13 cellular contexts compared by ENCODE assay signal in genomic region chr19:17136617-17137016, GRCh38.
DNase-seq lines count a peak whose midpoint lies in the region; ATAC-seq, FAIRE-seq and TF ChIP-seq lines count a peak whose summit lies in the region.
"Had no signal": no experiment of that assay in that cellular context is flagged by ENCODE, and none has a peak within 500 bp of the region (broad histone marks: within the 10 kb centered on the region; RNA-seq: fewer than 3 reads in every experiment).

No MANE protein-coding gene starts in this region.

- no peak for FAIRE-seq in GM19239 (lab: Jason Lieb, UNC)
- FAIRE-seq: HTR-8/SVneo had no signal

- no peak for ATAC-seq in Right ventricle myocardium superior (ENCODE audit: poor library complexity)
- ATAC-seq in upper lobe of right lung: no peak
- ATAC-seq in activated naive CD8-positive, alpha-beta T cell treated with anti-CD3 and anti-CD28 coated beads, Interleukin-2, amount 50 U/mL, for 24 hours: no peak

- H3K9me3 Mint-ChIP-seq in neural crest cell: no peaks in the 10 kb centered on the region
- H3K9me3 Mint-ChIP-seq in activated naive CD8-positive, alpha-beta T cell treated with anti-CD3 and anti-CD28 coated beads, Interleukin-2, amount 50 U/mL, for 24 hours: no peaks in the 10 kb centered on the region
- H3K9me3 Mint-ChIP-seq: activated naive CD8-positive, alpha-beta T cell treated with anti-CD3 and anti-CD28 coated beads, Interleukin-2, amount 10 ng/mL, durations not matched to agents 7 days and 5 days had no signal

- peaks cover 37% of the 10 kb centered on the region for H3K4me1 Mint-ChIP-seq in neural crest cell
- H3K4me1 Mint-ChIP-seq in activated naive CD8-positive, alpha-beta T cell treated with anti-CD3 and anti-CD28 coated beads, Interleukin-2, amount 50 U/mL, for 24 hours: peaks cover 25% of the 10 kb centered on the region

- H3K36me3 ChIP-seq in left ventricle myocardium inferior: no peaks in the 10 kb centered on the region
- no peaks in the 10 kb centered on the region for H3K36me3 ChIP-seq in upper lobe of right lung

- no peaks in the 10 kb centered on the region for H3K36me3 Mint-ChIP-seq in neural crest cell (ENCODE audit: low read depth)
- H3K36me3 Mint-ChIP-seq in activated naive CD8-positive, alpha-beta T cell treated with anti-CD3 and anti-CD28 coated beads, Interleukin-2, amount 50 U/mL, for 24 hours (ENCODE audit: low read depth): peaks cover 8% of the 10 kb centered on the region

- H3K4me3 Mint-ChIP-seq in neural crest cell: no peak overlapping the region
- H3K4me3 Mint-ChIP-seq in activated naive CD8-positive, alpha-beta T cell treated with anti-CD3 and anti-CD28 coated beads, Interleukin-2, amount 50 U/mL, for 24 hours: no peak overlapping the region
- H3K4me3 Mint-ChIP-seq: activated naive CD8-positive, alpha-beta T cell treated with anti-CD3 and anti-CD28 coated beads, Interleukin-2, amount 10 ng/mL, durations not matched to agents 7 days and 5 days had no signal

- intact Hi-C loops in left ventricle myocardium inferior (cut with micrococcal nuclease): no loop called here
- intact Hi-C loops in Right ventricle myocardium superior (cut with DNase I): loop anchor here (5.0 kb wide), 1 partner anchor 59 kb away; the partner anchor contains the start of genes HAUS8 and MYO9B
- intact Hi-C loops in dorsolateral prefrontal cortex (cut with DNase I): loop anchor here (5.0 kb wide), 1 partner anchor 59 kb away; the partner anchor contains the start of genes HAUS8 (in 2 of the 2) and MYO9B (in 2 of the 2)
- intact Hi-C loops in upper lobe of right lung (cut with DNase I): no loop called here

- TF ChIP-seq CTCF in left ventricle myocardium inferior (IDR thresholded peaks at IDR 0.05; ENCODE audit: borderline replicate concordance): no peak
- no peak for TF ChIP-seq CTCF in dorsolateral prefrontal cortex (IDR thresholded peaks at IDR 0.05 in 54 of 56, conservative IDR thresholded peaks at IDR 0.05 in 2 of 56; ENCODE audit: low read depth in 1 of 56, partially characterized antibody in 56 of 56)
- no peak for TF ChIP-seq CTCF in neural crest cell (conservative IDR thresholded peaks at IDR 0.05)
- no peak for TF ChIP-seq CTCF in upper lobe of right lung (IDR thresholded peaks at IDR 0.05)

- DNase-seq in left ventricle myocardium inferior: no peak
- no peak for DNase-seq in Right ventricle myocardium superior
- DNase-seq in dorsolateral prefrontal cortex: no peak
- no peak for DNase-seq in neural crest cell (ENCODE audit: low read depth, low spot score)
- DNase-seq in upper lobe of right lung: no peak
- no peak for DNase-seq in GM19239 (ENCODE audit: insufficient read length, low spot score)
- no peak for DNase-seq in 8988T
- no peak for DNase-seq in activated naive CD8-positive, alpha-beta T cell treated with anti-CD3 and anti-CD28 coated beads, Interleukin-2, amount 50 U/mL, for 24 hours
- DNase-seq: activated naive CD8-positive, alpha-beta T cell treated with anti-CD3 and anti-CD28 coated beads, Interleukin-2, amount 10 ng/mL, durations not matched to agents 7 days and 5 days; NCI-H187 treated with DMSO at 0.1 percent for 48 hours; NK-92 treated with Interleukin-12 subunit alpha and Interleukin-12 subunit beta, amount 100 ng/mL, for 24 hours; stimulated activated naive B cell treated with anti-CD40 and anti-IgM and Interleukin-4, amounts not matched to agents 10 μg/mL and 1 μg/mL and 100 μg/mL, for 72 hours had no signal

- H3K27me3 ChIP-seq in left ventricle myocardium inferior (ENCODE audit: low read depth): no peaks in the 10 kb centered on the region
- no peaks in the 10 kb centered on the region for H3K27me3 ChIP-seq in dorsolateral prefrontal cortex
- H3K27me3 ChIP-seq in upper lobe of right lung: no peaks in the 10 kb centered on the region

- H3K27me3 Mint-ChIP-seq in neural crest cell (ENCODE audit: low read depth): no peaks in the 10 kb centered on the region
- H3K27me3 Mint-ChIP-seq in activated naive CD8-positive, alpha-beta T cell treated with anti-CD3 and anti-CD28 coated beads, Interleukin-2, amount 50 U/mL, for 24 hours: no peaks in the 10 kb centered on the region
- H3K27me3 Mint-ChIP-seq: activated naive CD8-positive, alpha-beta T cell treated with anti-CD3 and anti-CD28 coated beads, Interleukin-2, amount 10 ng/mL, durations not matched to agents 7 days and 5 days; stimulated activated naive B cell treated with anti-CD40 and anti-IgM and Interleukin-4, amounts not matched to agents 10 μg/mL and 1 μg/mL and 100 μg/mL, for 72 hours had no signal

- H3K9me3 ChIP-seq in left ventricle myocardium inferior (replicated peaks) (no peaks in the 10 kb centered on the region), upper lobe of right lung (no peaks in the 10 kb centered on the region)

- H3K27ac Mint-ChIP-seq in neural crest cell (ENCODE audit: unreplicated experiment): peak overlapping the region; percentile 71
- H3K27ac Mint-ChIP-seq in activated naive CD8-positive, alpha-beta T cell treated with anti-CD3 and anti-CD28 coated beads, Interleukin-2, amount 50 U/mL, for 24 hours: no peak overlapping the region

- peak overlapping the region; percentile 98 for H3K27ac ChIP-seq in left ventricle myocardium inferior (replicated peaks)
- peak overlapping the region in 31 of 59 donors; percentile 69 to 92 (median 86) for H3K27ac ChIP-seq in dorsolateral prefrontal cortex
- H3K27ac ChIP-seq in upper lobe of right lung: peak overlapping the region; percentile 92

- H3K4me3 ChIP-seq in left ventricle myocardium inferior (no peak overlapping the region), dorsolateral prefrontal cortex (no peak overlapping the region), upper lobe of right lung (no peak overlapping the region)

- H3K4me1 ChIP-seq in left ventricle myocardium inferior: peaks cover 63% of the 10 kb centered on the region
- peaks cover 45% of the 10 kb centered on the region for H3K4me1 ChIP-seq in upper lobe of right lung

Comparison
In these comparisons a context has a peak if more than half of its experiments do, and no peak if none do; other contexts are left out.
1. intact Hi-C loops: an anchor here in Right ventricle myocardium superior (5.0 kb wide) and dorsolateral prefrontal cortex (5.0 kb wide); none called in left ventricle myocardium inferior and upper lobe of right lung.